Comparison of ENCODE assay signal across 16 cellular contexts in genomic region chr4:104907074-104907649, GRCh38.
DNase-seq lines count a peak whose midpoint lies in the region; ATAC-seq and TF ChIP-seq lines count a peak whose summit lies in the region.
"Had no signal": no experiment of that assay in that cellular context is flagged by ENCODE, and none has a peak within 500 bp of the region (broad histone marks: within the 10 kb centered on the region; RNA-seq: fewer than 3 reads in every experiment).

No MANE protein-coding gene starts in this region.

- ATAC-seq in GM23338, result peak; percentile 39; the same call in 1 of the 3 replicates
- ATAC-seq: A549 had no signal

- H3F3A ChIP-seq in GM23338 (replicated peaks; ENCODE audit: low read depth) (no peaks in the 10 kb centered on the region), neural progenitor cell (ENCODE audit: low read depth) (no peaks in the 10 kb centered on the region)

- H3K27ac Mint-ChIP-seq in GM23338 (no peak overlapping the region), neural progenitor cell (no peak overlapping the region)
- H3K27ac Mint-ChIP-seq: CD4-positive, alpha-beta memory T cell had no signal

- H3K27me3 Mint-ChIP-seq in GM23338 (ENCODE audit: insufficient read depth, low read depth, poor library complexity) (peaks cover 63% of the 10 kb centered on the region), neural progenitor cell (ENCODE audit: insufficient read depth, low read depth) (peaks cover 3% of the 10 kb centered on the region)
- H3K27me3 Mint-ChIP-seq: CD4-positive, alpha-beta memory T cell had no signal

- H3K9me3 Mint-ChIP-seq in GM23338 (no peaks in the 10 kb centered on the region; the same call in 1 of the 3 replicates), neural progenitor cell (no peaks in the 10 kb centered on the region)

- H3K4me3 ChIP-seq in GM23338 (no peak overlapping the region), OCI-LY3 (ENCODE audit: low read length) (peak overlapping the region; percentile 72), epithelial cell of proximal tubule (ENCODE audit: low read depth, low read length) (peak overlapping the region; percentile 44), neural progenitor cell (no peak overlapping the region)
- H3K4me3 ChIP-seq: A549, BLaER1, PC-9 had no signal

- H3K4me2 ChIP-seq in GM23338 (no peak overlapping the region), OCI-LY3 (ENCODE audit: low read length) (peak overlapping the region; percentile 45), neural progenitor cell (no peak overlapping the region)
- H3K4me2 ChIP-seq: A549, BLaER1, PC-9 had no signal

- H3K4me3 Mint-ChIP-seq in GM23338, result no peak overlapping the region
- H3K4me3 Mint-ChIP-seq in neural progenitor cell, result no peak overlapping the region
- H3K4me3 Mint-ChIP-seq: CD4-positive, alpha-beta memory T cell had no signal

- TF ChIP-seq CTCF in GM23338 (conservative IDR thresholded peaks at IDR 0.05; ENCODE audit: low read depth in 2 of 2) (no peak), OCI-LY3 (IDR thresholded peaks at IDR 0.05; ENCODE audit: low read depth, low read length) (peak; percentile 15; the same call in 1 of the 2 replicates), epithelial cell of proximal tubule (conservative IDR thresholded peaks at IDR 0.05; ENCODE audit: low read depth, low read length) (peak; percentile 44), neural progenitor cell (IDR thresholded peaks at IDR 0.05) (no peak)

- H2AFZ ChIP-seq in GM23338 (no peak overlapping the region), OCI-LY3 (ENCODE audit: low read depth, low read length) (peak overlapping the region; percentile 36; the same call in 1 of the 2 replicates), neural progenitor cell (replicated peaks) (peak overlapping the region; percentile 57)
- H2AFZ ChIP-seq: PC-9 had no signal

- H3K4me1 ChIP-seq in GM23338 (ENCODE audit: insufficient read depth), result no peaks in the 10 kb centered on the region
- H3K4me1 ChIP-seq in OCI-LY3 (ENCODE audit: low read length), result peaks cover 8% of the 10 kb centered on the region; the same call in 1 of the 2 replicates
- peaks cover 10% of the 10 kb centered on the region for H3K4me1 ChIP-seq in neural progenitor cell
- H3K4me1 ChIP-seq: A549, BLaER1 had no signal

- DNase-seq in GM23338 (ENCODE audit: low spot score) (no peak), epithelial cell of proximal tubule (ENCODE audit: low read depth) (peak; percentile 52), neural progenitor cell (ENCODE audit: low spot score) (no peak), DMS114 treated with DMSO at 0.1 percent for 48 hours (lab: John Stamatoyannopoulos, UW; ENCODE audit: unreplicated experiment) (no peak), NCI-H526 treated with DMSO at 0.1 percent for 48 hours (lab: John Stamatoyannopoulos, UW) (no peak), T-helper 2 cell (no peak)
- DNase-seq: CD4-positive, alpha-beta memory T cell; DMS53; NCI-H1048; NCI-H1436; NCI-H2029; NCI-H510A; PC-9 had no signal

- H3K9ac ChIP-seq in OCI-LY3 (ENCODE audit: low read length), result peak overlapping the region; percentile 33
- no peak overlapping the region for H3K9ac ChIP-seq in neural progenitor cell
- H3K9ac ChIP-seq: BLaER1 had no signal

- H3K79me2 ChIP-seq in GM23338 (replicated peaks; ENCODE audit: insufficient read depth) (no peaks in the 10 kb centered on the region), OCI-LY3 (ENCODE audit: low read length) (no peaks in the 10 kb centered on the region), neural progenitor cell (ENCODE audit: low read depth) (no peaks in the 10 kb centered on the region)

- H3K4me1 Mint-ChIP-seq in GM23338 (no peaks in the 10 kb centered on the region; the same call in 2 of the 3 replicates), neural progenitor cell (peaks cover under 1% of the 10 kb centered on the region)
- H3K4me1 Mint-ChIP-seq: CD4-positive, alpha-beta memory T cell had no signal

- no peaks in the 10 kb centered on the region for H3K36me3 ChIP-seq in GM23338 (ENCODE audit: insufficient read depth)
- H3K36me3 ChIP-seq in OCI-LY3 (replicated peaks; ENCODE audit: low read depth, low read length), result no peaks in the 10 kb centered on the region
- H3K36me3 ChIP-seq in neural progenitor cell, result no peaks in the 10 kb centered on the region
- H3K36me3 ChIP-seq: BLaER1 had no signal

- H3K27ac ChIP-seq in GM23338 (ENCODE audit: low read depth) (no peak overlapping the region), OCI-LY3 (ENCODE audit: low read length) (0 out of 2 replicates have a peak overlapping the region, but pooled peaks have one; percentile 5), neural progenitor cell (no peak overlapping the region)
- H3K27ac ChIP-seq: A549, BLaER1, PC-9 had no signal

- peaks cover 10% of the 10 kb centered on the region for H4K20me1 ChIP-seq in GM23338 (replicated peaks; ENCODE audit: insufficient read depth)
- H4K20me1 ChIP-seq in OCI-LY3 (ENCODE audit: insufficient read depth, low read length), result no peaks in the 10 kb centered on the region
- H4K20me1 ChIP-seq in neural progenitor cell (ENCODE audit: low read depth), result no peaks in the 10 kb centered on the region
- H4K20me1 ChIP-seq: BLaER1 had no signal

- H3K27me3 ChIP-seq in GM23338 (ENCODE audit: insufficient read depth) (peaks cover 92% of the 10 kb centered on the region), OCI-LY3 (ENCODE audit: low read depth, low read length) (no peaks in the 10 kb centered on the region), neural progenitor cell (peaks cover 62% of the 10 kb centered on the region)
- H3K27me3 ChIP-seq: BLaER1 had no signal

- H3K36me3 Mint-ChIP-seq in GM23338 (ENCODE audit: low read depth) (no peaks in the 10 kb centered on the region), neural progenitor cell (no peaks in the 10 kb centered on the region)
- H3K36me3 Mint-ChIP-seq: CD4-positive, alpha-beta memory T cell had no signal

- H3K9me2 ChIP-seq in GM23338 (ENCODE audit: insufficient read depth), result no peaks in the 10 kb centered on the region

- H3K9me3 ChIP-seq in OCI-LY3 (ENCODE audit: insufficient read depth, low read length) (no peaks in the 10 kb centered on the region), neural progenitor cell (ENCODE audit: low read depth) (no peaks in the 10 kb centered on the region)
- H3K9me3 ChIP-seq: A549, BLaER1 had no signal

TF ChIP-seq in GM23338, 12 proteins besides CTCF, POLR2A, EP300 and RAD21:
- no peak for TF ChIP-seq ZNF114 (CRISPR knock-in tag; IDR thresholded peaks at IDR 0.05)
- no peak for TF ChIP-seq EZH2phosphoT487 (IDR thresholded peaks at IDR 0.05; ENCODE audit: unreplicated experiment)
- no peak for TF ChIP-seq STAT1 (IDR thresholded peaks at IDR 0.05; ENCODE audit: unreplicated experiment)
- no peak for TF ChIP-seq NANOG (IDR thresholded peaks at IDR 0.05; ENCODE audit: borderline replicate concordance)
- TF ChIP-seq, protein P1, sequence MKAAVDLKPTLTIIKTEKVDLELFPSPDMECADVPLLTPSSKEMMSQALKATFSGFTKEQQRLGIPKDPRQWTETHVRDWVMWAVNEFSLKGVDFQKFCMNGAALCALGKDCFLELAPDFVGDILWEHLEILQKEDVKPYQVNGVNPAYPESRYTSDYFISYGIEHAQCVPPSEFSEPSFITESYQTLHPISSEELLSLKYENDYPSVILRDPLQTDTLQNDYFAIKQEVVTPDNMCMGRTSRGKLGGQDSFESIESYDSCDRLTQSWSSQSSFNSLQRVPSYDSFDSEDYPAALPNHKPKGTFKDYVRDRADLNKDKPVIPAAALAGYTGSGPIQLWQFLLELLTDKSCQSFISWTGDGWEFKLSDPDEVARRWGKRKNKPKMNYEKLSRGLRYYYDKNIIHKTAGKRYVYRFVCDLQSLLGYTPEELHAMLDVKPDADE (IDR thresholded peaks at IDR 0.05), result no peak
- no peak for TF ChIP-seq ZNF331 (CRISPR knock-in tag; IDR thresholded peaks at IDR 0.05; ENCODE audit: low read depth)
- TF ChIP-seq JUNB (IDR thresholded peaks at IDR 0.05; ENCODE audit: unreplicated experiment), result no peak
- no peak for TF ChIP-seq CREB1 (CRISPR knock-in tag; IDR thresholded peaks at IDR 0.05; ENCODE audit: low read depth)
- no peak for TF ChIP-seq POLR2AphosphoS5 (IDR thresholded peaks at IDR 0.05; ENCODE audit: low read depth)
- no peak for TF ChIP-seq EZH2 (IDR thresholded peaks at IDR 0.05; ENCODE audit: low read depth, unreplicated experiment)

Comparison
In these comparisons a context has a peak if more than half of its experiments do, and no peak if none do; other contexts are left out.
1. H3K4me3 ChIP-seq: peak in OCI-LY3 (single experiment) and epithelial cell of proximal tubule (single experiment); none in GM23338 (single experiment) and neural progenitor cell (single experiment).
2. CTCF ChIP-seq: peak in OCI-LY3 (single experiment) and epithelial cell of proximal tubule (single experiment); none in GM23338 (0 of 2) and neural progenitor cell (single experiment).